In genomic region chr13:63124863-63125262, GRCh38 we compare ENCODE assay signal across 10 cellular contexts.
A peak's percentile ranks its signal among the peaks of the same experiment; 100 is the strongest.
DNase-seq lines count a peak whose midpoint lies in the region; ATAC-seq, FAIRE-seq and TF ChIP-seq lines count a peak whose summit lies in the region.
"Had no signal": no experiment of that assay in that cellular context is flagged by ENCODE, and none has a peak within 500 bp of the region (broad histone marks: within the 10 kb centered on the region; RNA-seq: fewer than 3 reads in every experiment).

No MANE protein-coding gene starts in this region.

- H3K36me3 ChIP-seq in liver (ENCODE audit: control insufficient read depth in 4 of 4, insufficient read depth in 3 of 4, low read depth in 1 of 4, low read length in 3 of 4), result no peaks in the 10 kb centered on the region

- H3K27me3 ChIP-seq in liver (ENCODE audit: control insufficient read depth in 4 of 4, insufficient read depth in 4 of 4, low read length in 3 of 4), result no peaks in the 10 kb centered on the region

- H3K4me1 ChIP-seq in liver (ENCODE audit: control insufficient read depth in 4 of 4, insufficient read depth in 4 of 4, low read length in 3 of 4), result no peaks in the 10 kb centered on the region

- TF ChIP-seq CTCF in D721Med (IDR thresholded peaks at IDR 0.05; ENCODE audit: insufficient read depth, missing control alignments) (peak; percentile 58), VCaP (conservative IDR thresholded peaks at IDR 0.05) (peak; percentile 70), liver (IDR thresholded peaks at IDR 0.05; ENCODE audit: low read depth, low read length, missing input control) (no peak)

- H3K27ac ChIP-seq in VCaP (no peak overlapping the region), liver (ENCODE audit: low read depth in 1 of 2, low read length in 2 of 2) (no peak overlapping the region)
- H3K27ac ChIP-seq: HL-60 had no signal

- H3K9me3 ChIP-seq in liver (ENCODE audit: control insufficient read depth in 4 of 4, low read length in 3 of 4), result no peaks in the 10 kb centered on the region

- H3K9ac ChIP-seq in liver (ENCODE audit: low read depth in 1 of 2, low read length in 2 of 2), result no peak overlapping the region

- WGBS in liver, result 11% methylated on average over 1 of the region's 1 CpG

- peak; percentile 11 to 30 for TF ChIP-seq RAD21 in liver (IDR thresholded peaks at IDR 0.05)

- no peak overlapping the region for H3K4me3 ChIP-seq in liver (ENCODE audit: low read depth in 1 of 3, low read length in 3 of 3)

- DNase-seq in D721Med (ENCODE audit: insufficient read length, low spot score) (no peak), LHCN-M2 (ENCODE audit: low read depth) (peak; percentile 11), NCI-H524 treated with DMSO at 0.1 percent for 48 hours (lab: John Stamatoyannopoulos, UW) (no peak), GDM1 (lab: John Stamatoyannopoulos, UW) (no peak), iPS-NIHi7 (ENCODE audit: extremely low spot score) (no peak)
- DNase-seq: stimulated activated CD8-positive, alpha-beta memory T cell treated with anti-CD3 and anti-CD28 coated beads, Interleukin-4, amount 100 ng/mL, for 48 hours had no signal

- ATAC-seq in GM21526 (IDR thresholded peaks at IDR 0.05; ENCODE audit: low FRiP score, unreplicated experiment), result no peak

- peak; percentile 38 for FAIRE-seq in D721Med (lab: Jason Lieb, UNC)

TF ChIP-seq in liver, 16 proteins besides CTCF, POLR2A, EP300 and RAD21:
- no peak for TF ChIP-seq JUND (IDR thresholded peaks at IDR 0.05)
- TF ChIP-seq GABPA (IDR thresholded peaks at IDR 0.05 in 1 of 2, conservative IDR thresholded peaks at IDR 0.05 in 1 of 2), result no peak
- no peak for TF ChIP-seq MAX (IDR thresholded peaks at IDR 0.05)
- no peak for TF ChIP-seq HNF4G (IDR thresholded peaks at IDR 0.05)
